8 cellular contexts compared by ENCODE assay signal in genomic region chr22:39240841-39241631, GRCh38. TPM values are rescaled to one million over a fixed set of nuclear protein-coding genes. Genes with fewer than 3 reads are reported as not detected.
A peak's percentile ranks its signal among the peaks of the same experiment; 100 is the strongest.
DNase-seq lines count a peak whose midpoint lies in the region; ATAC-seq, FAIRE-seq and TF ChIP-seq lines count a peak whose summit lies in the region.

No MANE protein-coding gene starts in this region.

- H3K56ac ChIP-seq in H1 (replicated peaks; ENCODE audit: insufficient read length, low read depth, low read length): no peak overlapping the region

- peaks cover 2 to 4% of the 10 kb centered on the region in 2 experiments for H4K20me1 ChIP-seq in H1 (replicated peaks in 1 of 2; ENCODE audit: control insufficient read depth in 1 of 2, insufficient read depth in 2 of 2, low read length in 2 of 2)

- peak overlapping the region; percentile 42 for H4K91ac ChIP-seq in H1 (replicated peaks; ENCODE audit: insufficient read length, low read length)

- H2BK5ac ChIP-seq in H1 (ENCODE audit: low read depth, low read length): no peak overlapping the region; the same call in 1 of the 2 replicates

- H3K36me3 Mint-ChIP-seq in T-helper 17 cell (ENCODE audit: low read depth): no peaks in the 10 kb centered on the region
- no peaks in the 10 kb centered on the region for H3K36me3 Mint-ChIP-seq in natural killer cell treated with Interleukin-12 subunit alpha and Interleukin-12 subunit beta and Interleukin-15 and Interleukin-18, amount 100 ng/mL, for 72 hours

- H4K5ac ChIP-seq in H1 (ENCODE audit: insufficient read length, low read depth, low read length): no peak overlapping the region

- H2BK12ac ChIP-seq in H1 (ENCODE audit: low read depth, low read length): peak overlapping the region; percentile 85

- peaks cover 59% of the 10 kb centered on the region for H3K4me1 Mint-ChIP-seq in T-helper 17 cell
- H3K4me1 Mint-ChIP-seq in natural killer cell treated with Interleukin-12 subunit alpha and Interleukin-12 subunit beta and Interleukin-15 and Interleukin-18, amount 100 ng/mL, for 72 hours (ENCODE audit: low read depth in 2 of 2): peaks cover 36 to 50% of the 10 kb centered on the region in 2 donors

- WGBS in H1 (ENCODE audit: extremely low coverage in 1 of 2, insufficient coverage in 1 of 2, insufficient read length in 1 of 2, insufficient replicate concordance in 2 of 2, low coverage in 1 of 2, low lambda C conversion rate in 2 of 2, missing lambda C conversion rate in 1 of 2), 2 experiments: 66% methylated on average over 19 of the region's 19 CpGs; no CpG with 5 or more reads in 1 of the 2 experiments

- H3K9me3 ChIP-seq in T-helper 17 cell (ENCODE audit: control insufficient read depth, low read length, poor library complexity, severe bottlenecking): no peaks in the 10 kb centered on the region
- no peaks in the 10 kb centered on the region for H3K9me3 ChIP-seq in H1 (ENCODE audit: insufficient read depth in 2 of 2, low read depth in 1 of 2, low read length in 1 of 2)

- no peak overlapping the region for H3K23ac ChIP-seq in H1 (ENCODE audit: insufficient read length)

- H3K9me3 Mint-ChIP-seq in natural killer cell treated with Interleukin-12 subunit alpha and Interleukin-12 subunit beta and Interleukin-15 and Interleukin-18, amount 100 ng/mL, for 72 hours: no peaks in the 10 kb centered on the region

- H3K79me2 ChIP-seq in H1 (ENCODE audit: control insufficient read depth in 1 of 2, insufficient read depth in 2 of 2, low read length in 2 of 2): no peaks in the 10 kb centered on the region

- H3K36me3 ChIP-seq in H1 (ENCODE audit: control insufficient read depth in 2 of 4, insufficient read depth in 4 of 4, low read length in 3 of 4): no peaks in the 10 kb centered on the region; a peak in 1 of 8 replicates

- H3K4me3 ChIP-seq in H1 (ENCODE audit: extremely low read depth in 1 of 4, insufficient read depth in 2 of 4, low read depth in 3 of 4, low read length in 4 of 4): peak overlapping the region in 1 of 4 experiments; percentile 73; a peak in 2 of 8 replicates

- H3K14ac ChIP-seq in H1 (ENCODE audit: insufficient read length): no peak overlapping the region

- H3K4me1 ChIP-seq in H1 (replicated peaks in 1 of 4; ENCODE audit: control insufficient read depth in 3 of 4, insufficient read depth in 4 of 4, low read length in 3 of 4): peaks cover 0 to 22% (median 20%) of the 10 kb centered on the region in 4 experiments; a peak in 6 of 7 replicates

- no peak for FAIRE-seq in H1 (lab: Jason Lieb, UNC)

- peaks cover 17% of the 10 kb centered on the region; the same call in 1 of the 2 replicates for H3K23me2 ChIP-seq in H1 (ENCODE audit: low read depth, low read length)

- DNase-seq in T-helper 17 cell: peak in 1 of 3 donors; percentile 31
- peak in 1 of 2 experiments; percentile 59 for DNase-seq in H1 (ENCODE audit: low read depth in 1 of 2, low spot score in 2 of 2)
- no peak for DNase-seq in natural killer cell treated with Interleukin-12 subunit alpha and Interleukin-12 subunit beta and Interleukin-15 and Interleukin-18, amount 100 ng/mL, for 72 hours (ENCODE audit: low spot score)
- no peak for DNase-seq in HCEC 1CT
- DNase-seq in DMS 273 (lab: John Stamatoyannopoulos, UW; ENCODE audit: unreplicated experiment): no peak
- no peak for DNase-seq in AG08395 (ENCODE audit: low spot score)

- no peaks in the 10 kb centered on the region for H3K79me1 ChIP-seq in H1 (ENCODE audit: low read depth, low read length)

- H2AK5ac ChIP-seq in H1 (ENCODE audit: low read depth, low read length): peak overlapping the region; percentile 87; the same call in 1 of the 2 replicates

- H3K9ac ChIP-seq in H1 (replicated peaks in 1 of 4; ENCODE audit: extremely low read depth in 1 of 4, low read depth in 3 of 4, low read length in 3 of 4): no peak overlapping the region

- peaks cover 14% of the 10 kb centered on the region for H3K27me3 Mint-ChIP-seq in T-helper 17 cell
- H3K27me3 Mint-ChIP-seq in natural killer cell treated with Interleukin-12 subunit alpha and Interleukin-12 subunit beta and Interleukin-15 and Interleukin-18, amount 100 ng/mL, for 72 hours: peaks cover 40 to 44% of the 10 kb centered on the region in 2 donors

- ATAC-seq in T-helper 17 cell (peak; percentile 24), GM21576 (IDR thresholded peaks at IDR 0.05; ENCODE audit: unreplicated experiment) (no peak)
- peak in 1 of 2 donors; percentile 5 for ATAC-seq in natural killer cell treated with Interleukin-12 subunit alpha and Interleukin-12 subunit beta and Interleukin-15 and Interleukin-18, amount 100 ng/mL, for 72 hours

- no peak overlapping the region for H2BK120ac ChIP-seq in H1 (replicated peaks; ENCODE audit: low read depth, low read length)

- H3K27me3 ChIP-seq in H1 (replicated peaks in 1 of 4; ENCODE audit: control insufficient read depth in 3 of 4, extremely low read depth in 1 of 4, insufficient read depth in 3 of 4, low read length in 3 of 4): peaks cover 23 to 62% (median 50%) of the 10 kb centered on the region in 4 experiments

- H3K4ac ChIP-seq in H1 (replicated peaks; ENCODE audit: insufficient read length, low read depth, low read length): no peak overlapping the region

- TF ChIP-seq EP300 in H1 (IDR thresholded peaks at IDR 0.05; ENCODE audit: borderline replicate concordance in 1 of 2, low read depth in 2 of 2, low read length in 2 of 2): no peak

- no peak overlapping the region for H2AFZ ChIP-seq in H1 (ENCODE audit: low read length)

- no peak overlapping the region for H3K27ac ChIP-seq in H1 (ENCODE audit: low read depth, low read length)

- peak overlapping the region; percentile 97 for H2BK20ac ChIP-seq in H1 (ENCODE audit: low read length)

- no peak for TF ChIP-seq RAD21 in H1 (IDR thresholded peaks at IDR 0.05 in 1 of 2, conservative IDR thresholded peaks at IDR 0.05 in 1 of 2; ENCODE audit: low read depth in 2 of 2, low read length in 2 of 2)

- no peak overlapping the region for H4K8ac ChIP-seq in H1 (ENCODE audit: extremely low read depth, insufficient read depth, low read length)

- peak overlapping the region; percentile 99 for H2BK15ac ChIP-seq in H1 (ENCODE audit: low read length)

- POLR2A ChIA-PET in H1 (lab: Charles Lee; ENCODE audit: partially characterized antibody): interaction anchor here (1.1 to 8.5 kb wide), 12 partner anchors 9 to 76 kb away, joined by 3 to 89 read pairs (median 6); partner anchors contain the start of gene RPL3

- H3K27ac Mint-ChIP-seq in T-helper 17 cell: peak overlapping the region; percentile 93
- H3K27ac Mint-ChIP-seq in natural killer cell treated with Interleukin-12 subunit alpha and Interleukin-12 subunit beta and Interleukin-15 and Interleukin-18, amount 100 ng/mL, for 72 hours: peak overlapping the region in 1 of 2 donors; percentile 53

- H3K4me2 ChIP-seq in H1 (ENCODE audit: insufficient read depth in 1 of 2, low read depth in 2 of 2, low read length in 2 of 2): peak overlapping the region; percentile 82 to 83; a peak in 3 of 4 replicates

- CTCF ChIA-PET in H1 (lab: Charles Lee; ENCODE audit: partially characterized antibody): interaction anchor here (0.6 to 2.5 kb wide), 10 partner anchors 10 to 80 kb away, joined by 3 to 11 read pairs (median 5); no protein-coding TSS in a partner anchor

- TF ChIP-seq CTCF in H1 (IDR thresholded peaks at IDR 0.05; ENCODE audit: control extremely low read depth in 1 of 3, insufficient read depth in 1 of 3, low read depth in 1 of 3, low read length in 3 of 3): no peak

- H3K4me3 Mint-ChIP-seq in T-helper 17 cell: peak overlapping the region; percentile 96
- H3K4me3 Mint-ChIP-seq in natural killer cell treated with Interleukin-12 subunit alpha and Interleukin-12 subunit beta and Interleukin-15 and Interleukin-18, amount 100 ng/mL, for 72 hours: peak overlapping the region; percentile 60

- TF ChIP-seq POLR2A in GM15510 (IDR thresholded peaks at IDR 0.05; ENCODE audit: borderline replicate concordance, extremely low read depth, insufficient read length): peak; percentile 24
- TF ChIP-seq POLR2A in H1 (IDR thresholded peaks at IDR 0.05; ENCODE audit: control extremely low read depth in 1 of 2, low read depth in 2 of 2, low read length in 2 of 2): peak in 1 of 2 experiments; percentile 30; a peak in 1 of 3 replicates

- peak overlapping the region; percentile 78 for H3K18ac ChIP-seq in H1 (ENCODE audit: extremely low read depth, low read length)

TF ChIP-seq in H1, 55 proteins besides CTCF, POLR2A, EP300 and RAD21:
- TF ChIP-seq POU5F1 (IDR thresholded peaks at IDR 0.05; ENCODE audit: low read depth, low read length) (no peak), GABPA (IDR thresholded peaks at IDR 0.05; ENCODE audit: borderline replicate concordance, insufficient read depth, low read length) (0 out of 2 replicates have a peak, but pooled peaks have one; percentile 28), USF2 (IDR thresholded peaks at IDR 0.05; ENCODE audit: low read length) (peak; percentile 45; the same call in 1 of the 2 replicates)
- TF ChIP-seq, protein P1, sequence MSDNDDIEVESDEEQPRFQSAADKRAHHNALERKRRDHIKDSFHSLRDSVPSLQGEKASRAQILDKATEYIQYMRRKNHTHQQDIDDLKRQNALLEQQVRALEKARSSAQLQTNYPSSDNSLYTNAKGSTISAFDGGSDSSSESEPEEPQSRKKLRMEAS (IDR thresholded peaks at IDR 0.05): peak; percentile 15; the same call in 1 of the 2 replicates
TF ChIP-seq in H1: peak in this region for 3.

RNA-seq across cellular contexts. Expression of gene PDGFB, which starts 3.7 kb away (rescaled TPM):
- 1 to 10 TPM; 2.8 to 4.4 TPM for total RNA-seq in T-helper 17 cell
- total RNA-seq in H1 (2021; fragmentation: NEBNext Ultra II Directional; extraction: Animal tissue kit (Norgen Biotek cat#: 25700)): 8.5 and 9.6 TPM in 2 replicates
- polyA plus RNA-seq in H1 (2011; rRNA removed): 3.9 and 5.5 TPM in 2 replicates
- 6.1 TPM for polyA plus RNA-seq in H1 (2011; cell fraction: cytosol; rRNA removed)
- polyA plus RNA-seq in H1 (2011; cell fraction: nucleus; rRNA removed): 10.9 TPM
- 2.6 to 3.9 TPM (median 3.8 TPM) in 4 replicates for polyA plus RNA-seq in H1 (2012, experiment 1 of 2)
- 4.1 TPM for polyA plus RNA-seq in H1 (2012, experiment 2 of 2)
- polyA plus RNA-seq in H1 (2013, experiment 1 of 2): 4.9 TPM
- polyA plus RNA-seq in H1 (2013, experiment 2 of 2): 6.0 TPM
- polyA minus RNA-seq in H1 (2011; rRNA and poly(A)+ RNA removed): 3.0 and 5.3 TPM in 2 replicates
- polyA minus RNA-seq in H1 (2011; cell fraction: cytosol; rRNA and poly(A)+ RNA removed): 5.7 TPM
- 3.5 TPM for polyA minus RNA-seq in H1 (2011; cell fraction: nucleus; rRNA and poly(A)+ RNA removed)
- total RNA-seq in natural killer cell treated with Interleukin-12 subunit alpha and Interleukin-12 subunit beta and Interleukin-15 and Interleukin-18, amount 100 ng/mL, for 72 hours: not detected
